ENCODE assay signal across 8 cellular contexts in the genomic region with DNA sequence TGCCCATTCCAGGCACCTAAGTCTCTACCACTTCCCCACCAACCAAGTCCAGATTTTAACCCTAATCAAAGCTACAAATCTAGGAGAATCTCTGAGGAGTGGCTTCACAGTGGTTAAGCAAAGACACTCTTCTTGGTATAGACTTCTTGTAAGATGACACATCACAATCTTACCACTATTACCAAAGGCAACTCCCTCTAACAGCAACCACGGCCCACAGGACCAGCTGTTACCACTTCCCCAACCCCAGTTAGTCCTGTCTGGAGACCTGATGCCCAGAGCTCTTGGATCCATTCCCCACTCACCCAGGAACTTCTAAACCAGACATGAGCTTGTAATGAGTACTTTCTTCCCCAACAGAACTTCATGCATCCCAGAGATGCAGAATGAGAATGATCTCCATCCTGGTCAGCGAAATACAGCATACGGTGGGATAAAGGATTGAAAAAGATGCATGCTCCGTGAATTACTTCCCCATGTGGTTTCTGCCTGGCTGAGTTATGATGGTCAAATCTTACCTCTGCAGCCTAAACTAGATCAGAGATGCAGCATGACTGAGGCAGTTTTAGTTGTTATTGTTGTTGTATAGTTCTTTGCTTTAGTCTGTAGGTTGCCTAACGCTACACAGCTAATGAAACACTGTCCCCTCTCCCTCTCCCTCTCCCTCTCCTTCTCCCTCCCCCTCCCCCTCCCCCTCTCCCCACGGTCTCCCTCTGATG.
DNase-seq lines count a peak whose midpoint lies in the region; ATAC-seq and TF ChIP-seq lines count a peak whose summit lies in the region.

No MANE protein-coding gene starts in this region.

- ATAC-seq in GM19328 (IDR thresholded peaks at IDR 0.05; ENCODE audit: unreplicated experiment): peak; percentile 64
- peak; percentile 55 for ATAC-seq in HG03565 (IDR thresholded peaks at IDR 0.05; ENCODE audit: unreplicated experiment)

- H3K4me1 ChIP-seq in skeletal muscle satellite cell (ENCODE audit: control insufficient read depth, insufficient read depth, low read length) (peaks cover 41% of the 10 kb centered on the region), A673 (ENCODE audit: insufficient read depth, low read length, poor library complexity, severe bottlenecking) (no peaks in the 10 kb centered on the region)

- H3K27me3 ChIP-seq in skeletal muscle satellite cell (ENCODE audit: control insufficient read depth, insufficient read depth, low read length): no peaks in the 10 kb centered on the region
- H3K27me3 ChIP-seq in A673 (replicated peaks; ENCODE audit: insufficient read depth, low read depth, low read length, poor library complexity): no peaks in the 10 kb centered on the region

- H3K9ac ChIP-seq in skeletal muscle satellite cell (ENCODE audit: low read depth, low read length): no peak overlapping the region

- no peak overlapping the region for H3K27ac ChIP-seq in A673 (ENCODE audit: low read depth, low read length, poor library complexity, severe bottlenecking)

- no peak for TF ChIP-seq CTCF in A673 (conservative IDR thresholded peaks at IDR 0.05; ENCODE audit: low read depth, low read length)

- H3K4me3 ChIP-seq in skeletal muscle satellite cell (ENCODE audit: low read length) (no peak overlapping the region), A673 (ENCODE audit: low read depth, low read length, poor library complexity, severe bottlenecking) (no peak overlapping the region)

- peak overlapping the region; percentile 29 for H3K4me2 ChIP-seq in skeletal muscle satellite cell (ENCODE audit: low read length)

- POLR2A ChIA-PET in A673 (lab: Charles Lee; ENCODE audit: low non-redundant PET): no interaction called here

- intact Hi-C loops in A673 (cut with micrococcal nuclease; ENCODE audit: unreplicated experiment): no loop called here

- CTCF ChIA-PET in A673 (lab: Charles Lee): no interaction called here

- H3K36me3 ChIP-seq in skeletal muscle satellite cell (ENCODE audit: insufficient read depth, low read length) (no peaks in the 10 kb centered on the region), A673 (ENCODE audit: insufficient read depth, low read length, poor library complexity, severe bottlenecking) (no peaks in the 10 kb centered on the region)

- H3K9me3 ChIP-seq in skeletal muscle satellite cell (replicated peaks; ENCODE audit: low read length) (no peaks in the 10 kb centered on the region), A673 (ENCODE audit: low read depth, low read length, poor library complexity, severe bottlenecking) (no peaks in the 10 kb centered on the region)

- no TSS peak for BruUV-seq in A673 (replicated peaks; lab: Mats Ljungman, UMichigan)

- peak; percentile 85 for DNase-seq in CD1c-positive myeloid dendritic cell (ENCODE audit: extremely low spot score)
- peak; percentile 67 for DNase-seq in amniotic epithelial cell (ENCODE audit: low read depth)
- no peak for DNase-seq in activated gamma-delta T cell treated with Interleukin-2 at 50 U/mL for 16 hours
- DNase-seq in A673 (ENCODE audit: low spot score): no peak
- DNase-seq in activated effector memory CD4-positive, alpha-beta T cell treated with anti-CD3 and anti-CD28 coated beads, Interleukin-2, amount 50 U/mL, for 16 hours: no peak

Comparison
In these comparisons a context has a peak if more than half of its experiments do, and no peak if none do; other contexts are left out.
1. DNase-seq: peak in CD1c-positive myeloid dendritic cell (single experiment) and amniotic epithelial cell (single experiment); none in activated gamma-delta T cell treated with Interleukin-2 at 50 U/mL for 16 hours (single experiment), A673 (single experiment) and activated effector memory CD4-positive, alpha-beta T cell treated with anti-CD3 and anti-CD28 coated beads, Interleukin-2, amount 50 U/mL, for 16 hours (single experiment).